1 cellular context compared by ENCODE assay signal in the genomic region with DNA sequence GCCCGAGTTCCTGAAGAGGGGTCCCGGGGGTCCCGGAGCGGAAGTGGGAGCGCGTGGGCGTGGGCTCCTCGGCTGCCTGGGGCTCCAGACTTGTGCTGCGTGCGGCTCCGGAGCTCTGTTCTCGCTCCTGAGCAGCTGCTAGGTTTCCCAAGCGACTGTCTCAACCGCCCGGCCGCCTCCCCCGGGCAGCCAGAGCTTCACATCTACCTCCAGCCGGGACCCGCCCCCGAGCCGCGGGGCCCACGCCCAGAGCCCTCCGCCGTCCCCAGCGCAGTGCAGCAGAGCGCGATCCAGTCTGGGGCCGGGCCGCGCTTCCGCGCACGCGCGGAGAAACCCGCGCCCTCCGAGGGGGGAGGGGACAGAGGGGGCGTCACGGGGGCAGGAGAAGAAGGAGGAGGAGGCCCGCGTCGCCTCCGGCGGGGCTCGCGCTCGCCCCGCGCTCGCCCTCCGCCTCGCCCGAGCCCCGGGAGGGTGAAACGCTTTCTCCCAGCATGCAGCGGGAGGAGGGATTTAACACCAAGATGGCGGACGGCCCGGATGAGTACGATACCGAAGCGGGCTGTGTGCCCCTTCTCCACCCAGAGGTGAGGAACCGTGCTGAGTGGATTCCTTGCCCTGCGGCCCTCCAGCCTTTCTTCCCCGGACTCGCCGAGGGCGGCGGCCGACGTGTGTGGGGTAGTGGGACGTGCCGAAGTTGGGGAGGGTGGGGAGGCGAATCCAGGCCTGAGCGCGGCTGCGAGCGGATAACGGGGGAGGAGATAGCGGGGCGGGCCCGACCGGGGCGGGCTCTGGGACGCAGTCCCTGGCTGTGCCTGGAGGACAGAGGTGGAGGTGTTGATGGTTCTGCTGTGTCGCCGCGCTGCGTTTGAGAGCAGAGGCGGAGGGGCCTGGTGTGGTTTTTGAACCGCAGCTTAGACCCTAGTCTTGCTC.
TF ChIP-seq lines count a peak whose summit lies in the region.

A gene with protein sequence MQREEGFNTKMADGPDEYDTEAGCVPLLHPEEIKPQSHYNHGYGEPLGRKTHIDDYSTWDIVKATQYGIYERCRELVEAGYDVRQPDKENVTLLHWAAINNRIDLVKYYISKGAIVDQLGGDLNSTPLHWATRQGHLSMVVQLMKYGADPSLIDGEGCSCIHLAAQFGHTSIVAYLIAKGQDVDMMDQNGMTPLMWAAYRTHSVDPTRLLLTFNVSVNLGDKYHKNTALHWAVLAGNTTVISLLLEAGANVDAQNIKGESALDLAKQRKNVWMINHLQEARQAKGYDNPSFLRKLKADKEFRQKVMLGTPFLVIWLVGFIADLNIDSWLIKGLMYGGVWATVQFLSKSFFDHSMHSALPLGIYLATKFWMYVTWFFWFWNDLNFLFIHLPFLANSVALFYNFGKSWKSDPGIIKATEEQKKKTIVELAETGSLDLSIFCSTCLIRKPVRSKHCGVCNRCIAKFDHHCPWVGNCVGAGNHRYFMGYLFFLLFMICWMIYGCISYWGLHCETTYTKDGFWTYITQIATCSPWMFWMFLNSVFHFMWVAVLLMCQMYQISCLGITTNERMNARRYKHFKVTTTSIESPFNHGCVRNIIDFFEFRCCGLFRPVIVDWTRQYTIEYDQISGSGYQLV (plus strand): TSS at position 370 of the 930 bp plus-strand sequence. CDS start 122 bp downstream, at position 492.

TF ChIP-seq in HepG2, 621 proteins besides CTCF, POLR2A, EP300 and RAD21 (continued from another document and continues in another):
- TF ChIP-seq, protein P1, sequence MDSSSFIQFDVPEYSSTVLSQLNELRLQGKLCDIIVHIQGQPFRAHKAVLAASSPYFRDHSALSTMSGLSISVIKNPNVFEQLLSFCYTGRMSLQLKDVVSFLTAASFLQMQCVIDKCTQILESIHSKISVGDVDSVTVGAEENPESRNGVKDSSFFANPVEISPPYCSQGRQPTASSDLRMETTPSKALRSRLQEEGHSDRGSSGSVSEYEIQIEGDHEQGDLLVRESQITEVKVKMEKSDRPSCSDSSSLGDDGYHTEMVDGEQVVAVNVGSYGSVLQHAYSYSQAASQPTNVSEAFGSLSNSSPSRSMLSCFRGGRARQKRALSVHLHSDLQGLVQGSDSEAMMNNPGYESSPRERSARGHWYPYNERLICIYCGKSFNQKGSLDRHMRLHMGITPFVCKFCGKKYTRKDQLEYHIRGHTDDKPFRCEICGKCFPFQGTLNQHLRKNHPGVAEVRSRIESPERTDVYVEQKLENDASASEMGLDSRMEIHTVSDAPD (CRISPR knock-in tag; IDR thresholded peaks at IDR 0.05) = 0 out of 2 replicates have a peak, but pooled peaks have one; percentile 56
- TF ChIP-seq ZNF746 (CRISPR knock-in tag; IDR thresholded peaks at IDR 0.05) (peak; percentile 45; the same call in 1 of the 2 replicates), THAP11 (CRISPR knock-in tag; IDR thresholded peaks at IDR 0.05) (peak; percentile 75), ZNF124 (CRISPR knock-in tag; IDR thresholded peaks at IDR 0.05) (no peak), RARA (CRISPR knock-in tag; IDR thresholded peaks at IDR 0.05) (no peak), ZNF878 (CRISPR knock-in tag; IDR thresholded peaks at IDR 0.05) (no peak), NAIF1 (CRISPR knock-in tag; IDR thresholded peaks at IDR 0.05; ENCODE audit: borderline replicate concordance) (0 out of 2 replicates have a peak, but pooled peaks have one; percentile 4), ELF1 (CRISPR knock-in tag; IDR thresholded peaks at IDR 0.05) (peak; percentile 36; the same call in 1 of the 2 replicates), YEATS2 (CRISPR knock-in tag; IDR thresholded peaks at IDR 0.05; ENCODE audit: borderline replicate concordance) (peak; percentile 48; the same call in 1 of the 2 replicates), CHCHD3 (CRISPR knock-in tag; IDR thresholded peaks at IDR 0.05) (0 out of 2 replicates have a peak, but pooled peaks have one; percentile 79), ZNF775 (CRISPR knock-in tag; IDR thresholded peaks at IDR 0.05; ENCODE audit: borderline replicate concordance) (0 out of 2 replicates have a peak, but pooled peaks have one; percentile 41), PHF21A (CRISPR knock-in tag; IDR thresholded peaks at IDR 0.05) (peak; percentile 4; the same call in 1 of the 2 replicates), TOPORS (CRISPR knock-in tag; IDR thresholded peaks at IDR 0.05) (peak; percentile 66; the same call in 1 of the 2 replicates), ZNF253 (CRISPR knock-in tag; IDR thresholded peaks at IDR 0.05; ENCODE audit: borderline replicate concordance) (no peak), ZNF7 (CRISPR knock-in tag; IDR thresholded peaks at IDR 0.05) (no peak), CBX2 (IDR thresholded peaks at IDR 0.05; ENCODE audit: low read depth, low read length) (no peak), CBX2 (CRISPR knock-in tag; IDR thresholded peaks at IDR 0.05; ENCODE audit: low read depth) (no peak), MAFF (IDR thresholded peaks at IDR 0.05; ENCODE audit: low read depth, low read length) (no peak), REPIN1 (CRISPR knock-in tag; IDR thresholded peaks at IDR 0.05; ENCODE audit: borderline replicate concordance, low read depth) (peak; percentile 68), FOXO1 (CRISPR knock-in tag; IDR thresholded peaks at IDR 0.05) (no peak), SRF (IDR thresholded peaks at IDR 0.05; ENCODE audit: low read depth, low read length) (no peak), HIVEP1 (CRISPR knock-in tag; IDR thresholded peaks at IDR 0.05) (0 out of 2 replicates have a peak, but pooled peaks have one; percentile 6), HOXA5 (CRISPR knock-in tag; IDR thresholded peaks at IDR 0.05) (peak; percentile 78; the same call in 1 of the 2 replicates), RELA (CRISPR knock-in tag; IDR thresholded peaks at IDR 0.05) (no peak), ZNF224 (CRISPR knock-in tag; IDR thresholded peaks at IDR 0.05) (no peak), ZNF33B (CRISPR knock-in tag; IDR thresholded peaks at IDR 0.05) (no peak), GZF1 (CRISPR knock-in tag; IDR thresholded peaks at IDR 0.05) (peak; percentile 85), FIP1L1 (IDR thresholded peaks at IDR 0.05; ENCODE audit: borderline replicate concordance, insufficient read depth, low read depth, low read length) (no peak), TBX3 (IDR thresholded peaks at IDR 0.05; ENCODE audit: borderline replicate concordance) (peak; percentile 70; the same call in 1 of the 2 replicates), ZMAT3 (CRISPR knock-in tag; conservative IDR thresholded peaks at IDR 0.05) (peak; percentile 44; the same call in 1 of the 2 replicates), ERF (CRISPR knock-in tag; IDR thresholded peaks at IDR 0.05) (peak; percentile 76; the same call in 1 of the 2 replicates), CREM (IDR thresholded peaks at IDR 0.05) (no peak), CREM (CRISPR knock-in tag; IDR thresholded peaks at IDR 0.05) (no peak), MTA1 (CRISPR knock-in tag; IDR thresholded peaks at IDR 0.05; ENCODE audit: borderline replicate concordance) (peak; percentile 67; the same call in 1 of the 2 replicates), ZNF451 (CRISPR knock-in tag; IDR thresholded peaks at IDR 0.05) (0 out of 2 replicates have a peak, but pooled peaks have one; percentile 17), ZNF619 (CRISPR knock-in tag; IDR thresholded peaks at IDR 0.05) (peak; percentile 97), SOX5 (CRISPR knock-in tag; IDR thresholded peaks at IDR 0.05; ENCODE audit: borderline replicate concordance) (no peak; the same call in 1 of the 2 replicates), ADNP (CRISPR knock-in tag; IDR thresholded peaks at IDR 0.05) (no peak), CEBPG (CRISPR knock-in tag; IDR thresholded peaks at IDR 0.05) (no peak), ZNF205 (CRISPR knock-in tag; IDR thresholded peaks at IDR 0.05) (peak; percentile 51; the same call in 1 of the 2 replicates)
- TF ChIP-seq, protein P2, sequence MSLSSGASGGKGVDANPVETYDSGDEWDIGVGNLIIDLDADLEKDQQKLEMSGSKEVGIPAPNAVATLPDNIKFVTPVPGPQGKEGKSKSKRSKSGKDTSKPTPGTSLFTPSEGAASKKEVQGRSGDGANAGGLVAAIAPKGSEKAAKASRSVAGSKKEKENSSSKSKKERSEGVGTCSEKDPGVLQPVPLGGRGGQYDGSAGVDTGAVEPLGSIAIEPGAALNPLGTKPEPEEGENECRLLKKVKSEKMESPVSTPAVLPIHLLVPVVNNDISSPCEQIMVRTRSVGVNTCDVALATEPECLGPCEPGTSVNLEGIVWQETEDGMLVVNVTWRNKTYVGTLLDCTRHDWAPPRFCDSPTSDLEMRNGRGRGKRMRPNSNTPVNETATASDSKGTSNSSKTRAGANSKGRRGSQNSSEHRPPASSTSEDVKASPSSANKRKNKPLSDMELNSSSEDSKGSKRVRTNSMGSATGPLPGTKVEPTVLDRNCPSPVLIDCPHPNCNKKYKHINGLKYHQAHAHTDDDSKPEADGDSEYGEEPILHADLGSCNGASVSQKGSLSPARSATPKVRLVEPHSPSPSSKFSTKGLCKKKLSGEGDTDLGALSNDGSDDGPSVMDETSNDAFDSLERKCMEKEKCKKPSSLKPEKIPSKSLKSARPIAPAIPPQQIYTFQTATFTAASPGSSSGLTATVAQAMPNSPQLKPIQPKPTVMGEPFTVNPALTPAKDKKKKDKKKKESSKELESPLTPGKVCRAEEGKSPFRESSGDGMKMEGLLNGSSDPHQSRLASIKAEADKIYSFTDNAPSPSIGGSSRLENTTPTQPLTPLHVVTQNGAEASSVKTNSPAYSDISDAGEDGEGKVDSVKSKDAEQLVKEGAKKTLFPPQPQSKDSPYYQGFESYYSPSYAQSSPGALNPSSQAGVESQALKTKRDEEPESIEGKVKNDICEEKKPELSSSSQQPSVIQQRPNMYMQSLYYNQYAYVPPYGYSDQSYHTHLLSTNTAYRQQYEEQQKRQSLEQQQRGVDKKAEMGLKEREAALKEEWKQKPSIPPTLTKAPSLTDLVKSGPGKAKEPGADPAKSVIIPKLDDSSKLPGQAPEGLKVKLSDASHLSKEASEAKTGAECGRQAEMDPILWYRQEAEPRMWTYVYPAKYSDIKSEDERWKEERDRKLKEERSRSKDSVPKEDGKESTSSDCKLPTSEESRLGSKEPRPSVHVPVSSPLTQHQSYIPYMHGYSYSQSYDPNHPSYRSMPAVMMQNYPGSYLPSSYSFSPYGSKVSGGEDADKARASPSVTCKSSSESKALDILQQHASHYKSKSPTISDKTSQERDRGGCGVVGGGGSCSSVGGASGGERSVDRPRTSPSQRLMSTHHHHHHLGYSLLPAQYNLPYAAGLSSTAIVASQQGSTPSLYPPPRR (CRISPR knock-in tag; IDR thresholded peaks at IDR 0.05; ENCODE audit: borderline replicate concordance) = peak; percentile 24; the same call in 1 of the 2 replicates
- TF ChIP-seq, protein P3, sequence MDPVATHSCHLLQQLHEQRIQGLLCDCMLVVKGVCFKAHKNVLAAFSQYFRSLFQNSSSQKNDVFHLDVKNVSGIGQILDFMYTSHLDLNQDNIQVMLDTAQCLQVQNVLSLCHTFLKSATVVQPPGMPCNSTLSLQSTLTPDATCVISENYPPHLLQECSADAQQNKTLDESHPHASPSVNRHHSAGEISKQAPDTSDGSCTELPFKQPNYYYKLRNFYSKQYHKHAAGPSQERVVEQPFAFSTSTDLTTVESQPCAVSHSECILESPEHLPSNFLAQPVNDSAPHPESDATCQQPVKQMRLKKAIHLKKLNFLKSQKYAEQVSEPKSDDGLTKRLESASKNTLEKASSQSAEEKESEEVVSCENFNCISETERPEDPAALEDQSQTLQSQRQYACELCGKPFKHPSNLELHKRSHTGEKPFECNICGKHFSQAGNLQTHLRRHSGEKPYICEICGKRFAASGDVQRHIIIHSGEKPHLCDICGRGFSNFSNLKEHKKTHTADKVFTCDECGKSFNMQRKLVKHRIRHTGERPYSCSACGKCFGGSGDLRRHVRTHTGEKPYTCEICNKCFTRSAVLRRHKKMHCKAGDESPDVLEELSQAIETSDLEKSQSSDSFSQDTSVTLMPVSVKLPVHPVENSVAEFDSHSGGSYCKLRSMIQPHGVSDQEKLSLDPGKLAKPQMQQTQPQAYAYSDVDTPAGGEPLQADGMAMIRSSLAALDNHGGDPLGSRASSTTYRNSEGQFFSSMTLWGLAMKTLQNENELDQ (CRISPR knock-in tag; IDR thresholded peaks at IDR 0.05; ENCODE audit: borderline replicate concordance) = peak; percentile 15; the same call in 1 of the 2 replicates
- TF ChIP-seq, protein P4, sequence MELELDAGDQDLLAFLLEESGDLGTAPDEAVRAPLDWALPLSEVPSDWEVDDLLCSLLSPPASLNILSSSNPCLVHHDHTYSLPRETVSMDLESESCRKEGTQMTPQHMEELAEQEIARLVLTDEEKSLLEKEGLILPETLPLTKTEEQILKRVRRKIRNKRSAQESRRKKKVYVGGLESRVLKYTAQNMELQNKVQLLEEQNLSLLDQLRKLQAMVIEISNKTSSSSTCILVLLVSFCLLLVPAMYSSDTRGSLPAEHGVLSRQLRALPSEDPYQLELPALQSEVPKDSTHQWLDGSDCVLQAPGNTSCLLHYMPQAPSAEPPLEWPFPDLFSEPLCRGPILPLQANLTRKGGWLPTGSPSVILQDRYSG (CRISPR knock-in tag; IDR thresholded peaks at IDR 0.05) = no peak
- TF ChIP-seq, protein P5, sequence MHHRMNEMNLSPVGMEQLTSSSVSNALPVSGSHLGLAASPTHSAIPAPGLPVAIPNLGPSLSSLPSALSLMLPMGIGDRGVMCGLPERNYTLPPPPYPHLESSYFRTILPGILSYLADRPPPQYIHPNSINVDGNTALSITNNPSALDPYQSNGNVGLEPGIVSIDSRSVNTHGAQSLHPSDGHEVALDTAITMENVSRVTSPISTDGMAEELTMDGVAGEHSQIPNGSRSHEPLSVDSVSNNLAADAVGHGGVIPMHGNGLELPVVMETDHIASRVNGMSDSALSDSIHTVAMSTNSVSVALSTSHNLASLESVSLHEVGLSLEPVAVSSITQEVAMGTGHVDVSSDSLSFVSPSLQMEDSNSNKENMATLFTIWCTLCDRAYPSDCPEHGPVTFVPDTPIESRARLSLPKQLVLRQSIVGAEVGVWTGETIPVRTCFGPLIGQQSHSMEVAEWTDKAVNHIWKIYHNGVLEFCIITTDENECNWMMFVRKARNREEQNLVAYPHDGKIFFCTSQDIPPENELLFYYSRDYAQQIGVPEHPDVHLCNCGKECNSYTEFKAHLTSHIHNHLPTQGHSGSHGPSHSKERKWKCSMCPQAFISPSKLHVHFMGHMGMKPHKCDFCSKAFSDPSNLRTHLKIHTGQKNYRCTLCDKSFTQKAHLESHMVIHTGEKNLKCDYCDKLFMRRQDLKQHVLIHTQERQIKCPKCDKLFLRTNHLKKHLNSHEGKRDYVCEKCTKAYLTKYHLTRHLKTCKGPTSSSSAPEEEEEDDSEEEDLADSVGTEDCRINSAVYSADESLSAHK (CRISPR knock-in tag; IDR thresholded peaks at IDR 0.05; ENCODE audit: borderline replicate concordance) = no peak
- TF ChIP-seq, protein P6, sequence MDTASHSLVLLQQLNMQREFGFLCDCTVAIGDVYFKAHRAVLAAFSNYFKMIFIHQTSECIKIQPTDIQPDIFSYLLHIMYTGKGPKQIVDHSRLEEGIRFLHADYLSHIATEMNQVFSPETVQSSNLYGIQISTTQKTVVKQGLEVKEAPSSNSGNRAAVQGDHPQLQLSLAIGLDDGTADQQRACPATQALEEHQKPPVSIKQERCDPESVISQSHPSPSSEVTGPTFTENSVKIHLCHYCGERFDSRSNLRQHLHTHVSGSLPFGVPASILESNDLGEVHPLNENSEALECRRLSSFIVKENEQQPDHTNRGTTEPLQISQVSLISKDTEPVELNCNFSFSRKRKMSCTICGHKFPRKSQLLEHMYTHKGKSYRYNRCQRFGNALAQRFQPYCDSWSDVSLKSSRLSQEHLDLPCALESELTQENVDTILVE (CRISPR knock-in tag; IDR thresholded peaks at IDR 0.05) = peak; percentile 96; the same call in 1 of the 2 replicates
- TF ChIP-seq, protein P7, sequence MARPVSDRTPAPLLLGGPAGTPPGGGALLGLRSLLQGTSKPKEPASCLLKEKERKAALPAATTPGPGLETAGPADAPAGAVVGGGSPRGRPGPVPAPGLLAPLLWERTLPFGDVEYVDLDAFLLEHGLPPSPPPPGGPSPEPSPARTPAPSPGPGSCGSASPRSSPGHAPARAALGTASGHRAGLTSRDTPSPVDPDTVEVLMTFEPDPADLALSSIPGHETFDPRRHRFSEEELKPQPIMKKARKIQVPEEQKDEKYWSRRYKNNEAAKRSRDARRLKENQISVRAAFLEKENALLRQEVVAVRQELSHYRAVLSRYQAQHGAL (CRISPR knock-in tag; IDR thresholded peaks at IDR 0.05; ENCODE audit: not compliant biosample characterization) = peak; percentile 21
